In genomic region chr2:168912466-168913170, GRCh38 we compare ENCODE assay signal across 8 cellular contexts. TPM values are rescaled to one million over a fixed set of nuclear protein-coding genes. Genes with fewer than 3 reads are reported as not detected.
DNase-seq lines count a peak whose midpoint lies in the region; ATAC-seq and TF ChIP-seq lines count a peak whose summit lies in the region.

No MANE protein-coding gene starts in this region.

- peak overlapping the region in 1 of 7 donors; percentile 41 for H3K27ac Mint-ChIP-seq in CD14-positive monocyte
- H3K27ac Mint-ChIP-seq in dendritic cell treated with granulocyte-macrophage colony-stimulating factor and Interleukin-4, amounts not matched to agents 40 ng/mL and 50 ng/mL, for 4 days: no peak overlapping the region

- no peak overlapping the region for H3K27ac ChIP-seq in vagina

- H3K4me3 ChIP-seq in mucosa of descending colon: no peak overlapping the region
- H3K4me3 ChIP-seq in vagina: peak overlapping the region in 1 of 2 donors; percentile 27

- no peak for TF ChIP-seq POLR2A in vagina (IDR thresholded peaks at IDR 0.05)

- H3K9me3 ChIP-seq in mucosa of descending colon (peaks cover 2% of the 10 kb centered on the region), vagina (no peaks in the 10 kb centered on the region)

- peak; percentile 67 for ATAC-seq in mucosa of descending colon
- no peak for ATAC-seq in HG02678 (IDR thresholded peaks at IDR 0.05; ENCODE audit: unreplicated experiment)

- peak overlapping the region; percentile 69 to 87 for H3K4me3 Mint-ChIP-seq in CD14-positive monocyte
- H3K4me3 Mint-ChIP-seq in dendritic cell treated with granulocyte-macrophage colony-stimulating factor and Interleukin-4, amounts not matched to agents 40 ng/mL and 50 ng/mL, for 4 days: peak overlapping the region; percentile 65

- H3K9me3 Mint-ChIP-seq in CD14-positive monocyte: peaks cover 0 to 2% (median 0%) of the 10 kb centered on the region in 7 donors
- no peaks in the 10 kb centered on the region for H3K9me3 Mint-ChIP-seq in dendritic cell treated with granulocyte-macrophage colony-stimulating factor and Interleukin-4, amounts not matched to agents 40 ng/mL and 50 ng/mL, for 4 days

- H3K4me1 ChIP-seq in mucosa of descending colon (ENCODE audit: low read depth): no peaks in the 10 kb centered on the region
- no peaks in the 10 kb centered on the region for H3K4me1 ChIP-seq in vagina

- DNase-seq in CD14-positive monocyte (ENCODE audit: low spot score) (no peak), NCI-H510A treated with DMSO at 0.1 percent for 48 hours (lab: John Stamatoyannopoulos, UW) (peak; percentile 58), mucosa of descending colon (peak in 1 of 3 donors; percentile 34), vagina (ENCODE audit: extremely low spot score in 2 of 2) (no peak), DMS114 treated with DMSO at 0.1 percent for 48 hours (lab: John Stamatoyannopoulos, UW; ENCODE audit: unreplicated experiment) (no peak), ureter (ENCODE audit: low spot score) (no peak)

- peaks cover 15% of the 10 kb centered on the region for H3K4me1 Mint-ChIP-seq in CD14-positive monocyte
- H3K4me1 Mint-ChIP-seq in dendritic cell treated with granulocyte-macrophage colony-stimulating factor and Interleukin-4, amounts not matched to agents 40 ng/mL and 50 ng/mL, for 4 days (ENCODE audit: low read depth): peaks cover 11% of the 10 kb centered on the region

- intact Hi-C loops in CD14-positive monocyte (cut with micrococcal nuclease): no loop called here
- intact Hi-C loops in dendritic cell treated with granulocyte-macrophage colony-stimulating factor and Interleukin-4, amounts not matched to agents 40 ng/mL and 50 ng/mL, for 4 days (cut with micrococcal nuclease): loop anchor here (10.0 kb wide), 2 partner anchors 138 to 668 kb away; partner anchors contain the start of gene STK39
- intact Hi-C loops in mucosa of descending colon (cut with DNase I, micrococcal nuclease): loop anchor here in 1 of 2 donors (10.0 kb wide), 1 partner anchor 568 kb away; no protein-coding TSS in a partner anchor
- intact Hi-C loops in vagina (cut with DNase I): no loop called here

- H3K27me3 Mint-ChIP-seq in CD14-positive monocyte (ENCODE audit: low read depth in 3 of 3): peaks cover 7 to 17% (median 9%) of the 10 kb centered on the region in 3 donors
- H3K27me3 Mint-ChIP-seq in dendritic cell treated with granulocyte-macrophage colony-stimulating factor and Interleukin-4, amounts not matched to agents 40 ng/mL and 50 ng/mL, for 4 days: peaks cover 14% of the 10 kb centered on the region

- no peaks in the 10 kb centered on the region for H3K36me3 Mint-ChIP-seq in CD14-positive monocyte
- H3K36me3 Mint-ChIP-seq in dendritic cell treated with granulocyte-macrophage colony-stimulating factor and Interleukin-4, amounts not matched to agents 40 ng/mL and 50 ng/mL, for 4 days (ENCODE audit: low read depth): no peaks in the 10 kb centered on the region

- no peaks in the 10 kb centered on the region for H3K27me3 ChIP-seq in vagina

- no peak for TF ChIP-seq CTCF in CD14-positive monocyte (IDR thresholded peaks at IDR 0.05)
- TF ChIP-seq CTCF in mucosa of descending colon (IDR thresholded peaks at IDR 0.05): no peak
- no peak for TF ChIP-seq CTCF in vagina (IDR thresholded peaks at IDR 0.05)

- H3K36me3 ChIP-seq in mucosa of descending colon (ENCODE audit: low read depth): no peaks in the 10 kb centered on the region
- no peaks in the 10 kb centered on the region for H3K36me3 ChIP-seq in vagina

RNA-seq across cellular contexts. Expression of gene G6PC2, which starts 11.5 kb away (rescaled TPM):
- not detected for polyA plus RNA-seq in CD14-positive monocyte
- total RNA-seq in mucosa of descending colon (not detected), vagina (not detected), ureter (not detected)

RNA-seq across cellular contexts. Expression of gene SPC25, which starts 22.4 kb away (rescaled TPM):
- polyA plus RNA-seq in CD14-positive monocyte: not detected
- 1 to 10 TPM in 2 of 3 donors, under 1 TPM in 1; 0.66 to 6.7 (median 2.5) TPM for total RNA-seq in mucosa of descending colon
- total RNA-seq in vagina: not detected
- total RNA-seq in ureter: 0.47 TPM
